1 cellular context compared by ENCODE assay signal in the genomic region with DNA sequence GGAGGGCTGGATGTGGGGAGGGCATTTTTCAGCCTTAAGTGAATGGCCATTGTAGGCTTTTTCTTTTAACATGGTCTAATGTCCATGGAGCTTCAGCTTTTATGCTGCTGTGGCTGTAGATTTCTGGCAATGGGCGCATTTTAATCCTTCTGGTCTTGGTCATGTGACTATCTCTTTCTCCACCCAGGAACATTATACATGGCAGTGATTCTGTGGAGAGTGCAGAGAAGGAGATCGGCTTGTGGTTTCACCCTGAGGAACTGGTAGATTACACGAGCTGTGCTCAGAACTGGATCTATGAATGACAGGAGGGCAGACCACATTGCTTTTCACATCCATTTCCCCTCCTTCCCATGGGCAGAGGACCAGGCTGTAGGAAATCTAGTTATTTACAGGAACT.
TF ChIP-seq lines count a peak whose summit lies in the region.

No MANE protein-coding gene starts in this region.

TF ChIP-seq in endothelial cell of umbilical vein, 7 proteins besides CTCF, POLR2A, EP300 and RAD21:
- TF ChIP-seq FOS (IDR thresholded peaks at IDR 0.05; ENCODE audit: borderline replicate concordance, insufficient read depth, low read length) = no peak
- no peak for TF ChIP-seq EZH2 (IDR thresholded peaks at IDR 0.05; ENCODE audit: borderline replicate concordance, low read depth, low read length, severe bottlenecking)
- TF ChIP-seq MYC (IDR thresholded peaks at IDR 0.05; ENCODE audit: low read depth, low read length) = no peak
- no peak for TF ChIP-seq JUN (IDR thresholded peaks at IDR 0.05; ENCODE audit: borderline replicate concordance, insufficient read depth, insufficient read length, low read depth)
- no peak for TF ChIP-seq POLR2AphosphoS5 (IDR thresholded peaks at IDR 0.05; ENCODE audit: insufficient read depth, low read depth, low read length)
- no peak for TF ChIP-seq GATA2 (IDR thresholded peaks at IDR 0.05; ENCODE audit: insufficient read depth, insufficient read length, low read depth, low read length)
- TF ChIP-seq, protein P1, sequence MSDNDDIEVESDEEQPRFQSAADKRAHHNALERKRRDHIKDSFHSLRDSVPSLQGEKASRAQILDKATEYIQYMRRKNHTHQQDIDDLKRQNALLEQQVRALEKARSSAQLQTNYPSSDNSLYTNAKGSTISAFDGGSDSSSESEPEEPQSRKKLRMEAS (IDR thresholded peaks at IDR 0.05; ENCODE audit: insufficient read depth, insufficient read length) = no peak
